28 cellular contexts compared by ENCODE assay signal in the genomic region with DNA sequence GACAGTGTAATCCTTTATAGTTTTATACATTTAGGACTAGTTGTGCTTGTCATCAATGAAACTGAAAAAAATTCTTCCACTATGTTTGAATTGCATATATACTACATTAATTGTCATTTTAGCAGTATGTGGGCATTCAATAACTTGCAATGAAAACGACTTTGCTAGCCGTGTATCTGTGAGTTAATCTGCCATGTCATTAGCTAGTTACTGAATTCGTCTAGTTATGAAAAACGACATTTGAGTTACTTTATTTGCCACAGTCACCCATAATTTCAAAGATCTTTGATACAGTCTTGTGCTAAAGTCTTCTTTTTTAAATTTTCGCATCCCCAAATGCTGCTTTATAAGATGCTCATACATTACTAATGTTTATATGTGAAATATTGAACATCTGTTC.
"Had no signal": no experiment of that assay in that cellular context is flagged by ENCODE, and none has a peak within 500 bp of the region (broad histone marks: within the 10 kb centered on the region; RNA-seq: fewer than 3 reads in every experiment).

No MANE protein-coding gene starts in this region.

- H3K4me3 Mint-ChIP-seq: stimulated activated effector memory CD8-positive, alpha-beta T cell treated with anti-CD3 and anti-CD28 coated beads, Interleukin-12 subunit alpha, Interleukin-12 subunit beta, amount 100 ng/mL, for 72 hours; stimulated activated memory B cell treated with anti-CD40 and anti-IgM and Interleukin-4, amounts not matched to agents 10 μg/mL and 1 μg/mL and 100 μg/mL, for 72 hours; stimulated activated naive B cell treated with anti-CD40 and anti-IgM and Interleukin-4, amounts not matched to agents 10 μg/mL and 1 μg/mL and 100 μg/mL, for 72 hours; stimulated activated naive CD8-positive, alpha-beta T cell treated with anti-CD3 and anti-CD28 coated beads, Interleukin-15, amount 100 ng/mL, for 72 hours; stimulated activated naive CD8-positive, alpha-beta T cell treated with anti-CD3 and anti-CD28 coated beads, Interleukin-15, Interleukin-2, amounts not matched to agents 100 ng/mL and 50 ng/mL, for 24 hours; type B pancreatic cell had no signal

- DNase-seq: stimulated activated CD4-positive, alpha-beta T cell treated with anti-CD3 and anti-CD28 coated beads, Interleukin-2, amount 100 ng/mL, for 48 hours; stimulated activated CD4-positive, alpha-beta T cell treated with anti-CD3 and anti-CD28 coated beads, Interleukin-4, amount 100 ng/mL, for 1 hour; stimulated activated CD4-positive, alpha-beta T cell treated with anti-CD3 and anti-CD28 coated beads, Interleukin-4, amount 100 ng/mL, for 24 hours; stimulated activated CD4-positive, alpha-beta T cell treated with anti-CD3 and anti-CD28 coated beads, Interleukin-4, amount 100 ng/mL, for 4 hours; stimulated activated CD8-positive, alpha-beta memory T cell treated with anti-CD3 and anti-CD28 coated beads, Interleukin-4, amount 100 ng/mL, for 48 hours; stimulated activated naive B cell treated with anti-CD40 and anti-IgM and Interleukin-4, amounts not matched to agents 10 μg/mL and 1 μg/mL and 100 μg/mL, for 72 hours; stimulated activated naive CD4-positive, alpha-beta T cell; stimulated activated naive CD4-positive, alpha-beta T cell treated with Interleukin-2 at 50 U/mL for 16 hours; stimulated activated naive CD8-positive, alpha-beta T cell treated with anti-CD3 and anti-CD28 coated beads, Interleukin-15, amount 100 ng/mL, for 72 hours; stimulated activated naive CD8-positive, alpha-beta T cell treated with anti-CD3 and anti-CD28 coated beads, Interleukin-15, Interleukin-2, amounts not matched to agents 100 U/mL and 50 U/mL, for 24 hours; stomach; substantia nigra; testis; thyroid gland; tibial artery; transverse colon; upper lobe of left lung; upper lobe of right lung; uterus had no signal

- ATAC-seq: stimulated activated effector memory CD8-positive, alpha-beta T cell treated with anti-CD3 and anti-CD28 coated beads, Interleukin-12 subunit alpha, Interleukin-12 subunit beta, amount 100 ng/mL, for 72 hours; stimulated activated memory B cell treated with anti-CD40 and anti-IgM and Interleukin-4, amounts not matched to agents 10 μg/mL and 1 μg/mL and 100 μg/mL, for 72 hours; stimulated activated naive B cell treated with anti-CD40 and anti-IgM and Interleukin-4, amounts not matched to agents 10 μg/mL and 1 μg/mL and 100 μg/mL, for 72 hours; stimulated activated naive CD8-positive, alpha-beta T cell treated with anti-CD3 and anti-CD28 coated beads, Interleukin-15, amount 100 ng/mL, for 72 hours; stimulated activated naive CD8-positive, alpha-beta T cell treated with anti-CD3 and anti-CD28 coated beads, Interleukin-15, Interleukin-2, amounts not matched to agents 100 U/mL and 50 U/mL, for 24 hours; upper lobe of right lung had no signal

- H3K36me3 ChIP-seq: stomach, suprapubic skin, thoracic aorta, thyroid gland, tibial artery, tibial nerve, transverse colon, upper lobe of left lung, upper lobe of right lung, uterus, vagina had no signal

- H3K9me3 ChIP-seq: stomach, suprapubic skin, testis, thoracic aorta, thyroid gland, tibial artery, tibial nerve, transverse colon, upper lobe of left lung, upper lobe of right lung, uterus, vagina had no signal

- H3K27ac ChIP-seq: stomach, suprapubic skin, testis, thoracic aorta, thyroid gland, tibial artery, tibial nerve, transverse colon, upper lobe of left lung, upper lobe of right lung, uterus, vagina had no signal

- H3K27ac Mint-ChIP-seq: stimulated activated effector memory CD8-positive, alpha-beta T cell treated with anti-CD3 and anti-CD28 coated beads, Interleukin-12 subunit alpha, Interleukin-12 subunit beta, amount 100 ng/mL, for 72 hours; stimulated activated memory B cell treated with anti-CD40 and anti-IgM and Interleukin-4, amounts not matched to agents 10 μg/mL and 1 μg/mL and 100 μg/mL, for 72 hours; stimulated activated naive B cell treated with anti-CD40 and anti-IgM and Interleukin-4, amounts not matched to agents 10 μg/mL and 1 μg/mL and 100 μg/mL, for 72 hours; stimulated activated naive CD8-positive, alpha-beta T cell treated with anti-CD3 and anti-CD28 coated beads, Interleukin-15, amount 100 ng/mL, for 72 hours; stimulated activated naive CD8-positive, alpha-beta T cell treated with anti-CD3 and anti-CD28 coated beads, Interleukin-15, Interleukin-2, amounts not matched to agents 100 ng/mL and 50 ng/mL, for 24 hours; type B pancreatic cell had no signal

- H3K9me3 Mint-ChIP-seq: stimulated activated effector memory CD8-positive, alpha-beta T cell treated with anti-CD3 and anti-CD28 coated beads, Interleukin-12 subunit alpha, Interleukin-12 subunit beta, amount 100 ng/mL, for 72 hours; stimulated activated memory B cell treated with anti-CD40 and anti-IgM and Interleukin-4, amounts not matched to agents 10 μg/mL and 1 μg/mL and 100 μg/mL, for 72 hours; stimulated activated naive CD8-positive, alpha-beta T cell treated with anti-CD3 and anti-CD28 coated beads, Interleukin-15, amount 100 ng/mL, for 72 hours; stimulated activated naive CD8-positive, alpha-beta T cell treated with anti-CD3 and anti-CD28 coated beads, Interleukin-15, Interleukin-2, amounts not matched to agents 100 ng/mL and 50 ng/mL, for 24 hours; type B pancreatic cell had no signal

- H3K4me1 ChIP-seq: suprapubic skin, testis, thyroid gland, tibial artery, transverse colon, uterus, vagina had no signal

- FAIRE-seq: urothelium cell line had no signal

- H3K36me3 Mint-ChIP-seq: stimulated activated effector memory CD8-positive, alpha-beta T cell treated with anti-CD3 and anti-CD28 coated beads, Interleukin-12 subunit alpha, Interleukin-12 subunit beta, amount 100 ng/mL, for 72 hours; stimulated activated memory B cell treated with anti-CD40 and anti-IgM and Interleukin-4, amounts not matched to agents 10 μg/mL and 1 μg/mL and 100 μg/mL, for 72 hours; stimulated activated naive B cell treated with anti-CD40 and anti-IgM and Interleukin-4, amounts not matched to agents 10 μg/mL and 1 μg/mL and 100 μg/mL, for 72 hours; type B pancreatic cell had no signal

- H3K27me3 ChIP-seq: testis, thyroid gland, upper lobe of left lung, upper lobe of right lung, uterus, vagina had no signal

- H3K4me3 ChIP-seq: stomach, suprapubic skin, testis, thoracic aorta, thyroid gland, tibial artery, tibial nerve, transverse colon, upper lobe of left lung, upper lobe of right lung, uterus, vagina had no signal
